Comparison of ENCODE assay signal across 17 cellular contexts in the genomic region with DNA sequence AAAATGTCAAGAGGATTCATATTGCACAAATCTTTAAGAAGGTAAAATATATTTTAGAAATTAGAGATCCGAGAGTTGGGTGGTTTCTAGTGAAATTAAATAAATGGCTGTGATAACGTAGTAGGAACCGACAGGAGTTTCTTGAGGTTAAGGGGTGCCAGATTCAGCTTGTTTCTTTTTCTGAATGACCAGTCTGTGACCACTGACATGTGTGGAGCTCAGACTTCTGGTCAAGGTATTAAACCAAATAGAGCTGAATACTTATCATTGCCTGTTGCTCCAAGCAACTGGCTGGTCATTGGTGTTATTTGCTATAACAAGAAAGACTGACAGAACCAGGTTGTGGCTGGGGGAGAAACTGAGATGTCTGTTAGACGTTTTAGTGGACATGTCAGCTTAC.
DNase-seq lines count a peak whose midpoint lies in the region; ATAC-seq and TF ChIP-seq lines count a peak whose summit lies in the region.
"Had no signal": no experiment of that assay in that cellular context is flagged by ENCODE, and none has a peak within 500 bp of the region (broad histone marks: within the 10 kb centered on the region; RNA-seq: fewer than 3 reads in every experiment).

No MANE protein-coding gene starts in this region.

- no peak for TF ChIP-seq CTCF in MCF 10A (IDR thresholded peaks at IDR 0.05; ENCODE audit: unreplicated experiment)
- TF ChIP-seq CTCF in breast epithelium (IDR thresholded peaks at IDR 0.05) = no peak
- no peak for TF ChIP-seq CTCF in adrenal gland (IDR thresholded peaks at IDR 0.05)

- H3K27me3 ChIP-seq in breast epithelium (no peaks in the 10 kb centered on the region), adrenal gland (no peaks in the 10 kb centered on the region)
- H3K27me3 ChIP-seq: BLaER1 had no signal

- BruUV-seq in MCF 10A (replicated peaks; lab: Mats Ljungman, UMichigan) = no TSS peak

- ATAC-seq in HG02763 (IDR thresholded peaks at IDR 0.05; ENCODE audit: unreplicated experiment) (peak; percentile 35), HG03469 (IDR thresholded peaks at IDR 0.05; ENCODE audit: unreplicated experiment) (peak; percentile 11), HG02884 (IDR thresholded peaks at IDR 0.05; ENCODE audit: unreplicated experiment) (no peak)

- DNase-seq in MCF 10A (ENCODE audit: unreplicated experiment) = no peak
- no peak for DNase-seq in breast epithelium (ENCODE audit: low spot score in 2 of 2)
- no peak for DNase-seq in adrenal gland
- no peak for DNase-seq in NCI-H1092 (lab: John Stamatoyannopoulos, UW)
- DNase-seq in DMS79 (lab: John Stamatoyannopoulos, UW) = no peak
- DNase-seq: activated CD4-positive, alpha-beta T cell treated with anti-CD3 and anti-CD28 coated beads for 1 hour; activated CD8-positive, alpha-beta memory T cell treated with anti-CD3 and anti-CD28 coated beads, Interleukin-2, amount 10 ng/mL, durations not matched to agents 7 days and 5 days; caudate nucleus; NCI-H1694 treated with DMSO at 0.1 percent for 48 hours; NCI-H2227 treated with DMSO at 0.1 percent for 48 hours; SK-N-SH had no signal

- H3K4me1 ChIP-seq in breast epithelium (no peaks in the 10 kb centered on the region), adrenal gland (replicated peaks in 1 of 2) (peaks cover 6 to 11% of the 10 kb centered on the region in 2 donors)

- no peaks in the 10 kb centered on the region for H3K36me3 Mint-ChIP-seq in MCF 10A (ENCODE audit: insufficient read depth, unreplicated experiment)
- H3K36me3 Mint-ChIP-seq: activated CD8-positive, alpha-beta memory T cell treated with anti-CD3 and anti-CD28 coated beads, Interleukin-2, amount 10 ng/mL, durations not matched to agents 7 days and 5 days had no signal

- peaks cover 12% of the 10 kb centered on the region for H3K9me3 Mint-ChIP-seq in MCF 10A (ENCODE audit: unreplicated experiment)

- intact Hi-C loops in MCF 10A (cut with micrococcal nuclease) = no loop called here
- intact Hi-C loops in breast epithelium (cut with DNase I; ENCODE audit: low total_unique reads) = no loop called here
- intact Hi-C loops in adrenal gland (cut with DNase I) = no loop called here

- TF ChIP-seq POLR2A in breast epithelium (IDR thresholded peaks at IDR 0.05) (no peak), adrenal gland (IDR thresholded peaks at IDR 0.05) (no peak)

- H3K27ac Mint-ChIP-seq in MCF 10A (ENCODE audit: low read depth, unreplicated experiment) = peak overlapping the region; percentile 73
- H3K27ac Mint-ChIP-seq: activated CD8-positive, alpha-beta memory T cell treated with anti-CD3 and anti-CD28 coated beads, Interleukin-2, amount 10 ng/mL, durations not matched to agents 7 days and 5 days had no signal

- H3K27me3 Mint-ChIP-seq in MCF 10A (ENCODE audit: insufficient read depth, unreplicated experiment) = no peaks in the 10 kb centered on the region

- H3K27ac ChIP-seq in breast epithelium = peak overlapping the region in 1 of 2 donors; percentile 73
- H3K27ac ChIP-seq in adrenal gland = peak overlapping the region in 2 of 5 donors; percentile 64 to 82
- H3K27ac ChIP-seq: BLaER1, thoracic aorta had no signal

- no peaks in the 10 kb centered on the region for H3K9me3 ChIP-seq in breast epithelium
- no peaks in the 10 kb centered on the region for H3K9me3 ChIP-seq in adrenal gland (replicated peaks in 1 of 3)
- H3K9me3 ChIP-seq: BLaER1, SK-N-SH, thoracic aorta had no signal

- CTCF ChIA-PET in MCF 10A (lab: Yijun Ruan, JAX) = interaction anchor here (0.6 to 2.2 kb wide), 7 partner anchors 8 to 552 kb away, joined by 3 to 11 read pairs (median 4); no protein-coding TSS in a partner anchor

- H3K4me3 ChIP-seq in breast epithelium (no peak overlapping the region), adrenal gland (no peak overlapping the region)
- H3K4me3 ChIP-seq: BLaER1, thoracic aorta had no signal

- POLR2A ChIA-PET in MCF 10A (lab: Yijun Ruan, JAX) = interaction anchor here (0.6 kb wide), 1 partner anchor 670 kb away, joined by 5 read pairs; no protein-coding TSS in a partner anchor

- H3K4me1 Mint-ChIP-seq in MCF 10A (ENCODE audit: insufficient read depth, unreplicated experiment) = peaks cover 27% of the 10 kb centered on the region
- H3K4me1 Mint-ChIP-seq: neural crest cell had no signal

- no peak overlapping the region for H3K4me3 Mint-ChIP-seq in MCF 10A (ENCODE audit: unreplicated experiment)
- H3K4me3 Mint-ChIP-seq: activated CD8-positive, alpha-beta memory T cell treated with anti-CD3 and anti-CD28 coated beads, Interleukin-2, amount 10 ng/mL, durations not matched to agents 7 days and 5 days; neural crest cell had no signal

- WGBS in adrenal gland, 4 donors = 88 to 94% (median 91%) methylated on average over 4 of the region's 4 CpGs

- no peaks in the 10 kb centered on the region for H3K36me3 ChIP-seq in breast epithelium
- H3K36me3 ChIP-seq in adrenal gland (replicated peaks in 1 of 2) = no peaks in the 10 kb centered on the region
- H3K36me3 ChIP-seq: BLaER1, thoracic aorta had no signal
